ENCODE assay signal across 8 cellular contexts in the genomic region with DNA sequence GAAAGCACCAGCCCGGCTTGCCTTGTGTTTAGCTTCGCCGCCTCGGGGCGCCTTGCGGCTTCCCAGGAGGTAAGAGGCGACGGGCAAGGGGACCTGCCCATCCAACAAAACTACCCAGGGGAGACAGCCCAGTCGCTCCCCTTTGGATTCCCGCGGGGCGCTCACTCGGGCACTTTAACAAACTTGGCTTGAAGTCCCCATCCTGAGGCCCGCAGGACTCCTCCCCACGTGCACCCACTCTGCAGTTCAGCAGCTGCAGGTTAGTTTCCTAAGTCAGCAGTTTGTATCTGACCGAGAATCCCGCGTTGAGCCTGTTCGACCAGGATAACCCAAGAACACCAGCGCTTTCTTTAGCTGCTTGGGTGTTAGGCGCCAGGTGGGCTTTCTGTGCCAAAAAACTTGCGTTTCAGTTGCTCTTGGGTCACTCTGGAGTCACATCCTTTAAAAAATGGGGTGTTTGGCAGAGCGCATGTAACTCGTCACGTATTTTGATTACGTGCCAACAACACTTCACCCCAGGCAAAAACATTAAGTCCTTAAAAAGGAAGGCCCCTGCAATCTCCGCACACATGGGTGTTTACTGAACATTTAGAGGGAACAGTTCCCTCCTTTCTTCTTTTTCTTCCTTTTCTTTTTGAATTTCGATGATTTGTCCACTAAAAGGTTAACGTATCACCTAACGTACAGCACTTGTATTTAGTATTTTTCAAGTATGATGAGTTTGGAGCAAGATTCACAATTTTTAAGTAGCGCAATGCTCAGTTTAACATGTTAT. TPM values are rescaled to one million over a fixed set of nuclear protein-coding genes. Genes with fewer than 3 reads are reported as not detected.
DNase-seq lines count a peak whose midpoint lies in the region; ATAC-seq and TF ChIP-seq lines count a peak whose summit lies in the region.

No MANE protein-coding gene starts in this region.

- peaks cover 0 to 55% (median 33%) of the 10 kb centered on the region in 45 donors for H3K27me3 ChIP-seq in dorsolateral prefrontal cortex

- ATAC-seq in GM19372 (IDR thresholded peaks at IDR 0.05; ENCODE audit: low read depth, unreplicated experiment) (peak; percentile 21), natural killer cell (no peak), GM21717 (IDR thresholded peaks at IDR 0.05; ENCODE audit: unreplicated experiment) (no peak), GM18907 (IDR thresholded peaks at IDR 0.05; ENCODE audit: unreplicated experiment) (no peak)

- TF ChIP-seq CTCF in dorsolateral prefrontal cortex (IDR thresholded peaks at IDR 0.05 in 54 of 56, conservative IDR thresholded peaks at IDR 0.05 in 2 of 56; ENCODE audit: low read depth in 1 of 56, partially characterized antibody in 56 of 56) = no peak
- TF ChIP-seq CTCF in natural killer cell (IDR thresholded peaks at IDR 0.05) = no peak

- peaks cover 48 to 71% of the 10 kb centered on the region in 2 donors for H3K27me3 Mint-ChIP-seq in natural killer cell (ENCODE audit: low read depth in 2 of 2)

- H3K36me3 Mint-ChIP-seq in natural killer cell = no peaks in the 10 kb centered on the region

- H3K27ac Mint-ChIP-seq in natural killer cell = no peak overlapping the region

- H3K4me3 ChIP-seq in dorsolateral prefrontal cortex = peak overlapping the region in 58 of 59 donors; percentile 22 to 76 (median 55)

- H3K4me1 Mint-ChIP-seq in natural killer cell = peaks cover 6 to 12% of the 10 kb centered on the region in 2 donors

- H3K4me3 Mint-ChIP-seq in natural killer cell = peak overlapping the region; percentile 66

- no peaks in the 10 kb centered on the region for H3K9me3 Mint-ChIP-seq in natural killer cell

- peak; percentile 27 for DNase-seq in NCI-H2227 (lab: John Stamatoyannopoulos, UW; ENCODE audit: unreplicated experiment)
- DNase-seq in dorsolateral prefrontal cortex = no peak
- DNase-seq in natural killer cell = no peak
- DNase-seq in hepatic stellate cell (ENCODE audit: low spot score) = no peak
- no peak for DNase-seq in NCI-H2029 treated with DMSO at 0.1 percent for 48 hours (lab: John Stamatoyannopoulos, UW)

- intact Hi-C loops in dorsolateral prefrontal cortex (cut with DNase I) = no loop called here
- intact Hi-C loops in natural killer cell (cut with micrococcal nuclease) = no loop called here

- H3K27ac ChIP-seq in dorsolateral prefrontal cortex = no peak overlapping the region

RNA-seq across cellular contexts. Expression of a gene that starts 0.9 kb away (rescaled TPM):
- total RNA-seq in dorsolateral prefrontal cortex = 1 to 10 TPM in 83 of 120 experiments, under 1 TPM in 37; 0.28 to 5.3 (median 1.4) TPM
- total RNA-seq in natural killer cell = under 1 TPM; 0.09 to 0.48 (median 0.39) TPM
